In the genomic region with DNA sequence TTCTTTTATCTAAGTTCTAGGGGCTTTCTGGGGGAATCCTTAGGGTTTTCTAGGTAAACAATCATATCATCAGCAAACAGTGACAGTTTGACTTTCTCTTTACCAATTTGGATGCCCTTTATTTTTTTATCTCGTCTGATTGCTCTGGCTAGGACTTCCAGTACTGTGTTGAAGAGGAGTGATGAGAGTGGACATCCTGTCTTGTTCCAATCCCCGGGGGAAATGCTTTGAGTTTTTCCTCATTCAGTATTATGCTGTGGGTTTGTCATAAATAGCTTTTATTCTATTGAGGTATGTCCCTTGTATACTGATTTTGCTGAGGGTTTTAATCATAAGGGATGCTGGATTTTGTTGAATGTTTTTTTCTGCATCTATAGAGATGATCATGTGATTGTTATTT, we compare ENCODE assay signal across 33 cellular contexts.
DNase-seq lines count a peak whose midpoint lies in the region; ATAC-seq and TF ChIP-seq lines count a peak whose summit lies in the region.
"Had no signal": no experiment of that assay in that cellular context is flagged by ENCODE, and none has a peak within 500 bp of the region (broad histone marks: within the 10 kb centered on the region; RNA-seq: fewer than 3 reads in every experiment).

No MANE protein-coding gene starts in this region.

- H3K4me1 ChIP-seq in left ventricle myocardium inferior, result peaks cover 9% of the 10 kb centered on the region
- H3K4me1 ChIP-seq in right cardiac atrium (ENCODE audit: control insufficient read depth, insufficient read depth, low read length), result no peaks in the 10 kb centered on the region
- H3K4me1 ChIP-seq in right atrium auricular region, result peaks cover 0 to 5% of the 10 kb centered on the region in 2 donors
- H3K4me1 ChIP-seq: A549, BE2C, Caco-2 had no signal

- H3K9me3 ChIP-seq in left ventricle myocardium inferior (replicated peaks) (no peaks in the 10 kb centered on the region), right cardiac atrium (ENCODE audit: control insufficient read depth, low read length) (no peaks in the 10 kb centered on the region), right atrium auricular region (no peaks in the 10 kb centered on the region)
- H3K9me3 ChIP-seq: A549, BE2C, BLaER1, Caco-2 had no signal

- 21% methylated on average over 2 of the region's 2 CpGs for WGBS in right cardiac atrium

- intact Hi-C loops in Right ventricle myocardium superior (cut with DNase I) (no loop called here), Right ventricle myocardium inferior (cut with DNase I) (no loop called here), left ventricle myocardium superior (cut with micrococcal nuclease) (no loop called here), left ventricle myocardium inferior (cut with micrococcal nuclease) (no loop called here), right cardiac atrium (cut with DNase I) (no loop called here)

- ATAC-seq in Right ventricle myocardium superior (ENCODE audit: poor library complexity), result peak; percentile 51
- no peak for ATAC-seq in Right ventricle myocardium inferior
- ATAC-seq in left ventricle myocardium superior, result peak; percentile 54
- ATAC-seq in right cardiac atrium, result peak; percentile 39 to 74
- ATAC-seq: A549; CD8-positive, alpha-beta T cell had no signal

- no peak overlapping the region for H3K4me3 ChIP-seq in left ventricle myocardium inferior
- no peak overlapping the region for H3K4me3 ChIP-seq in right cardiac atrium (ENCODE audit: low read length)
- H3K4me3 ChIP-seq in right atrium auricular region, result no peak overlapping the region
- H3K4me3 ChIP-seq: A549; BLaER1; BLaER1 treated with 17β-estradiol and CSF1 and Interleukin-3, amounts not matched to agents 10 nM and 100 nM had no signal

- no peak overlapping the region for H3K27ac ChIP-seq in left ventricle myocardium inferior (replicated peaks)
- no peak overlapping the region for H3K27ac ChIP-seq in right cardiac atrium (ENCODE audit: low read length)
- H3K27ac ChIP-seq in right atrium auricular region, result peak overlapping the region in 1 of 2 donors; percentile 67
- H3K27ac ChIP-seq: 22Rv1; A549; BLaER1; BLaER1 treated with 17β-estradiol and CSF1 and Interleukin-3, amounts not matched to agents 10 nM and 100 nM; C4-2B had no signal

- DNase-seq in Right ventricle myocardium superior, result no peak
- no peak for DNase-seq in Right ventricle myocardium inferior (ENCODE audit: missing footprints)
- no peak for DNase-seq in left ventricle myocardium superior
- DNase-seq in left ventricle myocardium inferior, result no peak
- DNase-seq in right cardiac atrium, result no peak
- DNase-seq in right atrium auricular region (ENCODE audit: low spot score), result no peak
- DNase-seq in NCI-H69 (lab: John Stamatoyannopoulos, UW), result peak; percentile 2
- no peak for DNase-seq in NCI-H187 treated with DMSO at 0.1 percent for 48 hours (lab: John Stamatoyannopoulos, UW)
- DNase-seq: 8988T; ACHN; AML-193; BE2C; C1 segment of cervical spinal cord; Caco-2; Calu3; CD4-positive, alpha-beta memory T cell; CD4-positive, alpha-beta T cell; CD4-positive, CD25-positive, alpha-beta regulatory T cell; CD8-positive, alpha-beta memory T cell; CD8-positive, alpha-beta T cell; COR-L47; DMS 273 treated with DMSO at 0.1 percent for 48 hours; DMS153; DMS53; DMS79; DMS79 treated with DMSO at 0.1 percent for 48 hours; DND-41; EL had no signal

- TF ChIP-seq CTCF in left ventricle myocardium inferior (IDR thresholded peaks at IDR 0.05; ENCODE audit: borderline replicate concordance) (no peak), right atrium auricular region (IDR thresholded peaks at IDR 0.05) (no peak)

- H3K27me3 ChIP-seq in left ventricle myocardium inferior (ENCODE audit: low read depth) (no peaks in the 10 kb centered on the region), right cardiac atrium (ENCODE audit: control insufficient read depth, insufficient read depth) (no peaks in the 10 kb centered on the region), right atrium auricular region (no peaks in the 10 kb centered on the region)
- H3K27me3 ChIP-seq: BE2C; BLaER1; BLaER1 treated with 17β-estradiol and CSF1 and Interleukin-3, amounts not matched to agents 10 nM and 100 nM had no signal

- H3K36me3 ChIP-seq in left ventricle myocardium inferior (no peaks in the 10 kb centered on the region), right atrium auricular region (no peaks in the 10 kb centered on the region)
- H3K36me3 ChIP-seq: BE2C; BLaER1; BLaER1 treated with 17β-estradiol and CSF1 and Interleukin-3, amounts not matched to agents 10 nM and 100 nM had no signal
